28 cellular contexts compared by ENCODE assay signal in genomic region chr2:171411791-171412483, GRCh38. TPM values are rescaled to one million over a fixed set of nuclear protein-coding genes. Genes with fewer than 3 reads are reported as not detected.
DNase-seq lines count a peak whose midpoint lies in the region; ATAC-seq, FAIRE-seq and TF ChIP-seq lines count a peak whose summit lies in the region.
"Had no signal": no experiment of that assay in that cellular context is flagged by ENCODE, and none has a peak within 500 bp of the region (broad histone marks: within the 10 kb centered on the region; RNA-seq: fewer than 3 reads in every experiment).

No MANE protein-coding gene starts in this region.

- H3K27ac ChIP-seq in AG04450 (ENCODE audit: low read depth, low read length) = peak overlapping the region; percentile 31
- H3K27ac ChIP-seq in GM12878 (ENCODE audit: control insufficient read depth, insufficient read depth) = peak overlapping the region; percentile 34
- H3K27ac ChIP-seq: heart right ventricle, prostate gland, SJCRH30, thoracic aorta had no signal

- SMC1A ChIA-PET in GM12878 (lab: Charles Lee; ENCODE audit: uncharacterized antibody, unreplicated experiment) = interaction anchor here (0.6 to 8.3 kb wide), 7 partner anchors 12 to 256 kb away, joined by 3 to 273 read pairs (median 10); no protein-coding TSS in a partner anchor

- peaks cover 3% of the 10 kb centered on the region for H3F3A ChIP-seq in Loucy (ENCODE audit: low read depth)

- no peak for DNase-seq in AG04450 (ENCODE audit: low read depth, low spot score)
- no peak for DNase-seq in GM12878 (ENCODE audit: low read depth, low spot score)
- peak; percentile 50 for DNase-seq in fibroblast of the aortic adventitia (ENCODE audit: low read depth)
- no peak for DNase-seq in activated CD4-positive, alpha-beta T cell treated with anti-CD3 and anti-CD28 coated beads, Interleukin-2, amount 50 U/mL, for 48 hours
- no peak for DNase-seq in NCI-H345 (lab: John Stamatoyannopoulos, UW)
- no peak for DNase-seq in DMS79 (lab: John Stamatoyannopoulos, UW)
- no peak for DNase-seq in COR-L47 (lab: John Stamatoyannopoulos, UW)
- DNase-seq: activated CD4-positive, alpha-beta memory T cell treated with anti-CD3 and anti-CD28 coated beads for 36 hours; activated T-cell treated with anti-CD3 and anti-CD28 coated beads, Interleukin-2, amount 50 U/mL, for 1 hour; amygdala; CD4-positive, CD25-positive, alpha-beta regulatory T cell; DMS79 treated with DMSO at 0.1 percent for 48 hours; effector memory CD4-positive, alpha-beta T cell; heart right ventricle; immature natural killer cell; left ventricle myocardium superior; mucosa of descending colon; NCI-H146; NCI-H748 treated with DMSO at 0.1 percent for 48 hours; OCI-M1; SJCRH30; stimulated activated naive CD4-positive, alpha-beta T cell; T-helper 2 cell had no signal

- RAD21 ChIA-PET in GM12878 (lab: Charles Lee; ENCODE audit: unreplicated experiment) = interaction anchor here (2.7 to 7.0 kb wide), 3 partner anchors 22 to 90 kb away, joined by 15 to 208 read pairs (median 186); no protein-coding TSS in a partner anchor

- H3K79me2 ChIP-seq in Loucy (ENCODE audit: insufficient read depth, low read length) = peaks cover 20% of the 10 kb centered on the region; the same call in 1 of the 2 replicates
- H3K79me2 ChIP-seq in GM12878 (ENCODE audit: control insufficient read depth, insufficient read depth, low read length) = peaks cover 83% of the 10 kb centered on the region

- intact Hi-C loops in GM12878 (cut with micrococcal nuclease; ENCODE audit: unreplicated experiment) = no loop called here

- no peak for TF ChIP-seq EP300 in GM12878 (IDR thresholded peaks at IDR 0.05; ENCODE audit: borderline replicate concordance in 1 of 2, control insufficient read depth in 1 of 2, low read depth in 2 of 2, low read length in 2 of 2)

- no peaks in the 10 kb centered on the region for H4K20me1 ChIP-seq in Loucy (ENCODE audit: insufficient read depth, low read length, poor library complexity, severe bottlenecking)
- no peaks in the 10 kb centered on the region for H4K20me1 ChIP-seq in GM12878 (ENCODE audit: control insufficient read depth, insufficient read depth)

- WGBS in GM12878 (ENCODE audit: insufficient coverage, insufficient replicate concordance, low lambda C conversion rate, missing lambda C conversion rate) = 100% methylated on average over 2 of the region's 2 CpGs

- BruUV-seq in GM12878 (replicated peaks; lab: Mats Ljungman, UMichigan) = no TSS peak

- no peak for ATAC-seq in GM12878
- ATAC-seq: heart right ventricle, left ventricle myocardium superior, mucosa of descending colon, WTC11 had no signal

- no peak for TF ChIP-seq POLR2A in GM12878 (IDR thresholded peaks at IDR 0.05; ENCODE audit: low read depth, low read length)

- no peak overlapping the region for H3K4me3 ChIP-seq in AG04450 (ENCODE audit: low read depth, low read length)
- no peak overlapping the region for H3K4me3 ChIP-seq in Loucy (ENCODE audit: low read length, poor library complexity, severe bottlenecking)
- no peak overlapping the region for H3K4me3 ChIP-seq in GM12878
- no peak overlapping the region for H3K4me3 ChIP-seq in fibroblast of the aortic adventitia (ENCODE audit: low read depth, low read length)
- H3K4me3 ChIP-seq: heart right ventricle, mucosa of descending colon, prostate gland, SJCRH30, skin epidermis, thoracic aorta had no signal

- in situ Hi-C loops in GM12878 (cut with MboI) = no loop called here

- H3K4me2 ChIP-seq in Loucy (ENCODE audit: low read depth, low read length, poor library complexity, severe bottlenecking) (peak overlapping the region; percentile 9), GM12878 (ENCODE audit: control insufficient read depth, insufficient read depth) (peak overlapping the region; percentile 26; the same call in 1 of the 2 replicates)

- no peaks in the 10 kb centered on the region for H3K9me3 ChIP-seq in AG04450 (ENCODE audit: control insufficient read depth, insufficient read depth, low read length)
- no peaks in the 10 kb centered on the region for H3K9me3 ChIP-seq in Loucy (ENCODE audit: insufficient read depth, low read depth, low read length)
- peaks cover 8% of the 10 kb centered on the region; the same call in 2 of the 3 replicates for H3K9me3 ChIP-seq in GM12878 (replicated peaks; ENCODE audit: control insufficient read depth, insufficient read depth, low read length)
- H3K9me3 ChIP-seq: heart right ventricle, mucosa of descending colon, prostate gland, SJCRH30, thoracic aorta had no signal

- no peak overlapping the region for H2AFZ ChIP-seq in Loucy (ENCODE audit: low read length)
- H2AFZ ChIP-seq in GM12878 (ENCODE audit: control insufficient read depth, low read depth, low read length) = peak overlapping the region; percentile 4; the same call in 1 of the 2 replicates

- peaks cover 65% of the 10 kb centered on the region for H3K4me1 ChIP-seq in Loucy (ENCODE audit: insufficient read depth, low read length, poor library complexity, severe bottlenecking)
- peaks cover 58% of the 10 kb centered on the region for H3K4me1 ChIP-seq in GM12878 (ENCODE audit: control insufficient read depth, insufficient read depth, low read length)
- H3K4me1 ChIP-seq: prostate gland had no signal

- no peak for TF ChIP-seq RAD21 in GM12878 (IDR thresholded peaks at IDR 0.05; ENCODE audit: insufficient read depth, low read depth, low read length)

- no peaks in the 10 kb centered on the region for H3K36me3 ChIP-seq in Loucy (ENCODE audit: insufficient read depth, low read length)
- peaks cover 0 to 10% of the 10 kb centered on the region in 2 experiments; a peak in 3 of 4 replicates for H3K36me3 ChIP-seq in GM12878 (ENCODE audit: control insufficient read depth in 2 of 2, insufficient read depth in 2 of 2, low read length in 1 of 2)
- H3K36me3 ChIP-seq: heart right ventricle, prostate gland, SJCRH30, thoracic aorta had no signal

- no peak overlapping the region for H3K9ac ChIP-seq in Loucy (ENCODE audit: low read depth, low read length, poor library complexity, severe bottlenecking)
- H3K9ac ChIP-seq in GM12878 (ENCODE audit: control insufficient read depth, insufficient read depth, low read length) = no peak overlapping the region

- FAIRE-seq in GM12878 (lab: Jason Lieb, UNC) = no peak

- CTCF ChIA-PET in AG04450 (lab: Charles Lee) = interaction anchor here (1.1 to 1.5 kb wide), 2 partner anchors 23 to 325 kb away, joined by 3 read pairs; no protein-coding TSS in a partner anchor
- CTCF ChIA-PET in GM12878 (lab: Yijun Ruan, JAX) = interaction anchor here (1.0 to 3.0 kb wide), 3 partner anchors 18 to 439 kb away, joined by 3 to 25 read pairs (median 11); no protein-coding TSS in a partner anchor

- no peaks in the 10 kb centered on the region for H3K27me3 ChIP-seq in AG04450 (ENCODE audit: control insufficient read depth, insufficient read depth, low read length)
- H3K27me3 ChIP-seq in Loucy (ENCODE audit: insufficient read depth, low read length, poor library complexity, severe bottlenecking) = no peaks in the 10 kb centered on the region
- H3K27me3 ChIP-seq in GM12878 (replicated peaks in 1 of 2; ENCODE audit: control insufficient read depth in 2 of 2, insufficient read depth in 2 of 2, low read length in 1 of 2) = no peaks in the 10 kb centered on the region
- H3K27me3 ChIP-seq: heart right ventricle, SJCRH30 had no signal

- POLR2A ChIA-PET in AG04450 (lab: Yijun Ruan, JAX) = no interaction called here
- POLR2A ChIA-PET in GM12878 (lab: Charles Lee) = interaction anchor here (0.6 to 7.0 kb wide), 2 partner anchors 75 to 89 kb away, joined by 3 to 168 read pairs; no protein-coding TSS in a partner anchor

- H3K9me2 ChIP-seq in Loucy (replicated peaks; ENCODE audit: low read depth, low read length) = no peaks in the 10 kb centered on the region

- TF ChIP-seq CTCF in AG04450 (IDR thresholded peaks at IDR 0.05; ENCODE audit: low read depth, low read length) (no peak), Loucy (conservative IDR thresholded peaks at IDR 0.05; ENCODE audit: low read length) (no peak), GM12878 (IDR thresholded peaks at IDR 0.05 in 2 of 3, conservative IDR thresholded peaks at IDR 0.05 in 1 of 3; ENCODE audit: control insufficient read depth in 2 of 3, extremely low read depth in 1 of 3, insufficient read depth in 1 of 3, low read depth in 3 of 3, low read length in 3 of 3) (no peak), fibroblast of the aortic adventitia (IDR thresholded peaks at IDR 0.05; ENCODE audit: insufficient read depth, low read length) (no peak)

RNA-seq across cellular contexts. Expression of gene METTL8, which starts 21.9 kb away (rescaled TPM):
- polyA plus RNA-seq in AG04450 (2011; rRNA removed) = 16.0 and 25.9 TPM in 2 replicates
- polyA minus RNA-seq in AG04450 (2011; rRNA and poly(A)+ RNA removed) = 11.2 and 14.9 TPM in 2 replicates
- 116 and 122 TPM in 2 replicates for total RNA-seq in GM12878 (2013; cell fraction: nucleolus; rRNA removed)
- 31.3 and 35.7 TPM in 2 replicates for total RNA-seq in GM12878 (2014; rRNA removed)
- 52.6 and 53.2 TPM in 2 replicates for total RNA-seq in GM12878 (2014; rRNA removed; fragmentation: Illumina TruSeq; extraction: Trizol)
- total RNA-seq in GM12878 (2021) = 49.3 and 49.8 TPM in 2 replicates
- 15.4 TPM for polyA plus RNA-seq in GM12878 (2011; ENCODE audit: low read depth)
- polyA plus RNA-seq in GM12878 (2011; rRNA removed) = 62.3 and 101 TPM in 2 replicates
- 15.3 and 19.1 TPM in 2 replicates for polyA plus RNA-seq in GM12878 (2011; cell fraction: cytosol; rRNA removed)
- polyA plus RNA-seq in GM12878 (2011; cell fraction: nucleus; rRNA removed) = 15.9 and 21.8 TPM in 2 replicates
- 27.1 and 47.0 TPM in 2 replicates for polyA plus RNA-seq in GM12878 (2012)
- 56.2 and 65.7 TPM in 2 replicates for polyA plus RNA-seq in GM12878 (2014; fragmentation: Illumina TruSeq; extraction: Trizol)
- 10 to 100 TPM; 34.9 to 42.5 TPM for polyA plus RNA-seq in GM12878 (2014; fragmentation: Nextera tagmentation; extraction: Ambion mirVana)
- polyA plus RNA-seq in GM12878 (2014; rRNA removed) = 30.3 and 30.8 TPM in 2 replicates
- polyA plus RNA-seq in GM12878 (2016; fragmentation: Nextera tagmentation; extraction: Ambion mirVana) = 10 to 100 TPM; 94.4 to 96.3 TPM
- polyA minus RNA-seq in GM12878 (2011; rRNA and poly(A)+ RNA removed) = 26.0 and 42.8 TPM in 2 replicates
- polyA minus RNA-seq in GM12878 (2011; cell fraction: cytosol; rRNA and poly(A)+ RNA removed) = 14.0 and 21.0 TPM in 2 replicates
- 15.1 and 26.8 TPM in 2 replicates for polyA minus RNA-seq in GM12878 (2011; cell fraction: nucleus; rRNA and poly(A)+ RNA removed)
- 34.6 and 73.3 TPM in 2 replicates for total RNA-seq in fibroblast of the aortic adventitia (ENCODE audit: low replicate concordance)

RNA-seq across cellular contexts. Expression of gene DCAF17, which starts 22.1 kb away (rescaled TPM):
- polyA plus RNA-seq in AG04450 (2011; rRNA removed) (12.4 and 18.3 TPM in 2 replicates), GM12878 (2011; rRNA removed) (32.9 and 43.0 TPM in 2 replicates), GM12878 (2014; fragmentation: Illumina TruSeq; extraction: Trizol) (26.7 and 31.8 TPM in 2 replicates), GM12878 (2014; fragmentation: Nextera tagmentation; extraction: Ambion mirVana) (1 to 10 TPM; 5.2 to 5.6 TPM), GM12878 (2014; rRNA removed) (15.3 and 16.4 TPM in 2 replicates), GM12878 (2016; fragmentation: Nextera tagmentation; extraction: Ambion mirVana) (10 to 100 TPM; 20.1 to 21.9 TPM)
- 11.5 and 17.9 TPM in 2 replicates for polyA minus RNA-seq in AG04450 (2011; rRNA and poly(A)+ RNA removed)
- 94.6 and 99.0 TPM in 2 replicates for total RNA-seq in GM12878 (2013; cell fraction: nucleolus; rRNA removed)
- total RNA-seq in GM12878 (2014; rRNA removed) (28.6 and 30.6 TPM in 2 replicates), GM12878 (2014; rRNA removed; fragmentation: Illumina TruSeq; extraction: Trizol) (26.2 and 27.1 TPM in 2 replicates), GM12878 (2021) (23.4 and 24.9 TPM in 2 replicates), fibroblast of the aortic adventitia (ENCODE audit: low replicate concordance) (9.0 and 34.7 TPM in 2 replicates)
- polyA plus RNA-seq in GM12878 (2011; ENCODE audit: low read depth) = 6.5 TPM
- 10.3 and 11.3 TPM in 2 replicates for polyA plus RNA-seq in GM12878 (2011; cell fraction: cytosol; rRNA removed)
- 35.0 and 38.9 TPM in 2 replicates for polyA plus RNA-seq in GM12878 (2011; cell fraction: nucleus; rRNA removed)
- 11.2 and 13.9 TPM in 2 replicates for polyA plus RNA-seq in GM12878 (2012)
- polyA minus RNA-seq in GM12878 (2011; rRNA and poly(A)+ RNA removed) = 26.2 and 44.1 TPM in 2 replicates
- 13.6 and 16.9 TPM in 2 replicates for polyA minus RNA-seq in GM12878 (2011; cell fraction: cytosol; rRNA and poly(A)+ RNA removed)
- polyA minus RNA-seq in GM12878 (2011; cell fraction: nucleus; rRNA and poly(A)+ RNA removed) = 21.5 and 34.2 TPM in 2 replicates
